ENCODE assay signal across 1 cellular context in the genomic region with DNA sequence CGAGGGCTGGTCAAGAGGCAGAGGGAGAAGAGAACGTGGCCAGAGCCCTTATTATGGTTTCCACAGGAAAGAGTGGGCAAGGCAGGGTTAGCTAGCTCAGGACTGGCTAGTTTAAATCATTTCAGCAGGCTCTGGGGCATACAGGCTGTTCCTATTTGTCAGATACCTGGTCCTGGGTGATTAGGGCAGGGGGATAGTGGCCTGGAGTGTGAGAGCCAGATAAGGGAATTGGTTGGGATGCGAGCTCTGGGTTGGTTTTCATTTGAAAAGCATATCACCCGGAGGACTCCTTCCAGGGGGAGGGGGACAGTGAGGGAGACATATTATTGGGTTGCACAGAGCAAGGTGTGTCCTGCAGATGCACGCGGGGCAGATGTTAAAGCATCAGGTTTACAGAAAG.
TF ChIP-seq lines count a peak whose summit lies in the region.

No MANE protein-coding gene starts in this region.

TF ChIP-seq in K562, 482 proteins besides CTCF, POLR2A, EP300 and RAD21 (continued from another document and continues in another):
- TF ChIP-seq NR3C1 (CRISPR knock-in tag; IDR thresholded peaks at IDR 0.05) (no peak), NCOR1 (IDR thresholded peaks at IDR 0.05) (peak; percentile 78), CCNT2 (IDR thresholded peaks at IDR 0.05; ENCODE audit: borderline replicate concordance, extremely low read depth, insufficient read length, low read depth, low read length) (peak; percentile 25), ETV6 (IDR thresholded peaks at IDR 0.05; ENCODE audit: borderline replicate concordance in 1 of 2, low read depth in 2 of 2, low read length in 1 of 2) (no peak), ETV6 (CRISPR knock-in tag; IDR thresholded peaks at IDR 0.05; ENCODE audit: borderline replicate concordance) (no peak), KAT8 (IDR thresholded peaks at IDR 0.05; ENCODE audit: low read depth) (no peak), SLC30A9 (CRISPR knock-in tag; IDR thresholded peaks at IDR 0.05) (no peak), LEF1 (IDR thresholded peaks at IDR 0.05) (no peak), MYBL2 (IDR thresholded peaks at IDR 0.05; ENCODE audit: low read depth) (peak; percentile 57), MYBL2 (CRISPR knock-in tag; IDR thresholded peaks at IDR 0.05; ENCODE audit: borderline replicate concordance) (no peak), TCF3 (CRISPR knock-in tag; IDR thresholded peaks at IDR 0.05) (peak; percentile 86), NFIC (IDR thresholded peaks at IDR 0.05) (peak; percentile 26; the same call in 1 of the 2 replicates), RCOR1 (IDR thresholded peaks at IDR 0.05; ENCODE audit: borderline replicate concordance in 1 of 2, low read depth in 2 of 2, low read length in 2 of 2) (peak in 1 of 2 experiments; percentile 58; a peak in 1 of 4 replicates), NEUROD1 (IDR thresholded peaks at IDR 0.05; ENCODE audit: borderline replicate concordance, low read depth, low read length, partially characterized antibody) (no peak), SMARCE1 (IDR thresholded peaks at IDR 0.05) (no peak), ILK (tag; IDR thresholded peaks at IDR 0.05; ENCODE audit: borderline replicate concordance, low read depth) (no peak), ZKSCAN1 (IDR thresholded peaks at IDR 0.05; ENCODE audit: low read depth, low read length) (no peak), HNRNPL (IDR thresholded peaks at IDR 0.05; ENCODE audit: low read depth, low read length) (no peak), BMI1 (IDR thresholded peaks at IDR 0.05; ENCODE audit: low read length) (no peak), HDGF (IDR thresholded peaks at IDR 0.05) (no peak), ZNF408 (CRISPR knock-in tag; IDR thresholded peaks at IDR 0.05; ENCODE audit: low read depth) (no peak), L3MBTL2 (IDR thresholded peaks at IDR 0.05) (0 out of 2 replicates have a peak, but pooled peaks have one; percentile 14), PTBP1 (IDR thresholded peaks at IDR 0.05; ENCODE audit: low read depth, low read length) (no peak), SMAD4 (CRISPR knock-in tag; conservative IDR thresholded peaks at IDR 0.05) (no peak), MTA2 (IDR thresholded peaks at IDR 0.05; ENCODE audit: low read depth) (peak; percentile 76), HEY1 (CRISPR knock-in tag; IDR thresholded peaks at IDR 0.05; ENCODE audit: borderline replicate concordance) (no peak), ARNT (IDR thresholded peaks at IDR 0.05) (no peak), ZSCAN29 (IDR thresholded peaks at IDR 0.05) (no peak), ZNF174 (CRISPR knock-in tag; IDR thresholded peaks at IDR 0.05) (no peak), TRIM24 (IDR thresholded peaks at IDR 0.05) (0 out of 4 replicates have a peak, but pooled peaks of 1 of the 2 experiments have one; percentile 34), KDM2B (CRISPR knock-in tag; IDR thresholded peaks at IDR 0.05) (no peak), CTBP1 (IDR thresholded peaks at IDR 0.05; ENCODE audit: borderline replicate concordance) (peak; percentile 46; the same call in 1 of the 2 replicates), GATA2 (CRISPR knock-in tag; IDR thresholded peaks at IDR 0.05) (0 out of 2 replicates have a peak, but pooled peaks have one; percentile 42), POLR2AphosphoS2 (IDR thresholded peaks at IDR 0.05; ENCODE audit: low read length) (no peak), DMBX1 (CRISPR knock-in tag; IDR thresholded peaks at IDR 0.05; ENCODE audit: borderline replicate concordance) (no peak), MCM5 (IDR thresholded peaks at IDR 0.05; ENCODE audit: low read depth) (no peak), ZNF431 (CRISPR knock-in tag; IDR thresholded peaks at IDR 0.05) (no peak), PHB2 (IDR thresholded peaks at IDR 0.05; ENCODE audit: low read depth) (0 out of 2 replicates have a peak, but pooled peaks have one; percentile 26), TBP (optimal IDR thresholded peaks at IDR 0.05; ENCODE audit: low read depth, low read length) (no peak), RB1 (IDR thresholded peaks at IDR 0.05; ENCODE audit: low read depth) (no peak), SRF (CRISPR knock-in tag; IDR thresholded peaks at IDR 0.05) (peak in 1 of 2 experiments; percentile 48; a peak in 1 of 4 replicates), ZNF707 (CRISPR knock-in tag; conservative IDR thresholded peaks at IDR 0.05) (no peak), TCF7L2 (IDR thresholded peaks at IDR 0.05; ENCODE audit: low read depth, low read length) (no peak), SP2 (IDR thresholded peaks at IDR 0.05; ENCODE audit: extremely low read depth, low read depth, low read length, poor library complexity, severe bottlenecking) (no peak), KLF16 (IDR thresholded peaks at IDR 0.05) (peak; percentile 29; the same call in 1 of the 2 replicates), ESRRB (CRISPR knock-in tag; IDR thresholded peaks at IDR 0.05; ENCODE audit: borderline replicate concordance) (no peak), POLR2B (IDR thresholded peaks at IDR 0.05; ENCODE audit: low read depth, partially characterized antibody) (no peak), CHD2 (IDR thresholded peaks at IDR 0.05; ENCODE audit: low read depth, low read length) (no peak), RBM17 (IDR thresholded peaks at IDR 0.05; ENCODE audit: borderline replicate concordance, low read depth, low read length) (no peak)
- TF ChIP-seq, protein P1, sequence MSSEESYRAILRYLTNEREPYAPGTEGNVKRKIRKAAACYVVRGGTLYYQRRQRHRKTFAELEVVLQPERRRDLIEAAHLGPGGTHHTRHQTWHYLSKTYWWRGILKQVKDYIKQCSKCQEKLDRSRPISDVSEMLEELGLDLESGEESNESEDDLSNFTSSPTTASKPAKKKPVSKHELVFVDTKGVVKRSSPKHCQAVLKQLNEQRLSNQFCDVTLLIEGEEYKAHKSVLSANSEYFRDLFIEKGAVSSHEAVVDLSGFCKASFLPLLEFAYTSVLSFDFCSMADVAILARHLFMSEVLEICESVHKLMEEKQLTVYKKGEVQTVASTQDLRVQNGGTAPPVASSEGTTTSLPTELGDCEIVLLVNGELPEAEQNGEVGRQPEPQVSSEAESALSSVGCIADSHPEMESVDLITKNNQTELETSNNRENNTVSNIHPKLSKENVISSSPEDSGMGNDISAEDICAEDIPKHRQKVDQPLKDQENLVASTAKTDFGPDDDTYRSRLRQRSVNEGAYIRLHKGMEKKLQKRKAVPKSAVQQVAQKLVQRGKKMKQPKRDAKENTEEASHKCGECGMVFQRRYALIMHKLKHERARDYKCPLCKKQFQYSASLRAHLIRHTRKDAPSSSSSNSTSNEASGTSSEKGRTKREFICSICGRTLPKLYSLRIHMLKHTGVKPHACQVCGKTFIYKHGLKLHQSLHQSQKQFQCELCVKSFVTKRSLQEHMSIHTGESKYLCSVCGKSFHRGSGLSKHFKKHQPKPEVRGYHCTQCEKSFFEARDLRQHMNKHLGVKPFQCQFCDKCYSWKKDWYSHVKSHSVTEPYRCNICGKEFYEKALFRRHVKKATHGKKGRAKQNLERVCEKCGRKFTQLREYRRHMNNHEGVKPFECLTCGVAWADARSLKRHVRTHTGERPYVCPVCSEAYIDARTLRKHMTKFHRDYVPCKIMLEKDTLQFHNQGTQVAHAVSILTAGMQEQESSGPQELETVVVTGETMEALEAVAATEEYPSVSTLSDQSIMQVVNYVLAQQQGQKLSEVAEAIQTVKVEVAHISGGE (CRISPR knock-in tag; IDR thresholded peaks at IDR 0.05): no peak
- TF ChIP-seq, protein P2, sequence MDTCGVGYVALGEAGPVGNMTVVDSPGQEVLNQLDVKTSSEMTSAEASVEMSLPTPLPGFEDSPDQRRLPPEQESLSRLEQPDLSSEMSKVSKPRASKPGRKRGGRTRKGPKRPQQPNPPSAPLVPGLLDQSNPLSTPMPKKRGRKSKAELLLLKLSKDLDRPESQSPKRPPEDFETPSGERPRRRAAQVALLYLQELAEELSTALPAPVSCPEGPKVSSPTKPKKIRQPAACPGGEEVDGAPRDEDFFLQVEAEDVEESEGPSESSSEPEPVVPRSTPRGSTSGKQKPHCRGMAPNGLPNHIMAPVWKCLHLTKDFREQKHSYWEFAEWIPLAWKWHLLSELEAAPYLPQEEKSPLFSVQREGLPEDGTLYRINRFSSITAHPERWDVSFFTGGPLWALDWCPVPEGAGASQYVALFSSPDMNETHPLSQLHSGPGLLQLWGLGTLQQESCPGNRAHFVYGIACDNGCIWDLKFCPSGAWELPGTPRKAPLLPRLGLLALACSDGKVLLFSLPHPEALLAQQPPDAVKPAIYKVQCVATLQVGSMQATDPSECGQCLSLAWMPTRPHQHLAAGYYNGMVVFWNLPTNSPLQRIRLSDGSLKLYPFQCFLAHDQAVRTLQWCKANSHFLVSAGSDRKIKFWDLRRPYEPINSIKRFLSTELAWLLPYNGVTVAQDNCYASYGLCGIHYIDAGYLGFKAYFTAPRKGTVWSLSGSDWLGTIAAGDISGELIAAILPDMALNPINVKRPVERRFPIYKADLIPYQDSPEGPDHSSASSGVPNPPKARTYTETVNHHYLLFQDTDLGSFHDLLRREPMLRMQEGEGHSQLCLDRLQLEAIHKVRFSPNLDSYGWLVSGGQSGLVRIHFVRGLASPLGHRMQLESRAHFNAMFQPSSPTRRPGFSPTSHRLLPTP (IDR thresholded peaks at IDR 0.05; ENCODE audit: borderline replicate concordance, extremely low read depth, insufficient read length): no peak
- TF ChIP-seq, protein P3, sequence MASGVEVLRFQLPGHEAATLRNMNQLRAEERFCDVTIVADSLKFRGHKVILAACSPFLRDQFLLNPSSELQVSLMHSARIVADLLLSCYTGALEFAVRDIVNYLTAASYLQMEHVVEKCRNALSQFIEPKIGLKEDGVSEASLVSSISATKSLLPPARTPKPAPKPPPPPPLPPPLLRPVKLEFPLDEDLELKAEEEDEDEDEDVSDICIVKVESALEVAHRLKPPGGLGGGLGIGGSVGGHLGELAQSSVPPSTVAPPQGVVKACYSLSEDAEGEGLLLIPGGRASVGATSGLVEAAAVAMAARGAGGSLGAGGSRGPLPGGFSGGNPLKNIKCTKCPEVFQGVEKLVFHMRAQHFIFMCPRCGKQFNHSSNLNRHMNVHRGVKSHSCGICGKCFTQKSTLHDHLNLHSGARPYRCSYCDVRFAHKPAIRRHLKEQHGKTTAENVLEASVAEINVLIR (CRISPR knock-in tag; IDR thresholded peaks at IDR 0.05): no peak
- TF ChIP-seq, protein P4, sequence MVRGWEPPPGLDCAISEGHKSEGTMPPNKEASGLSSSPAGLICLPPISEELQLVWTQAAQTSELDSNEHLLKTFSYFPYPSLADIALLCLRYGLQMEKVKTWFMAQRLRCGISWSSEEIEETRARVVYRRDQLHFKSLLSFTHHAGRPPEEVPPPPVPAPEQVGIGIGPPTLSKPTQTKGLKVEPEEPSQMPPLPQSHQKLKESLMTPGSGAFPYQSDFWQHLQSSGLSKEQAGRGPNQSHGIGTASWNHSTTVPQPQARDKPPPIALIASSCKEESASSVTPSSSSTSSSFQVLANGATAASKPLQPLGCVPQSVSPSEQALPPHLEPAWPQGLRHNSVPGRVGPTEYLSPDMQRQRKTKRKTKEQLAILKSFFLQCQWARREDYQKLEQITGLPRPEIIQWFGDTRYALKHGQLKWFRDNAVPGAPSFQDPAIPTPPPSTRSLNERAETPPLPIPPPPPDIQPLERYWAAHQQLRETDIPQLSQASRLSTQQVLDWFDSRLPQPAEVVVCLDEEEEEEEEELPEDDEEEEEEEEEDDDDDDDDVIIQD (CRISPR knock-in tag; IDR thresholded peaks at IDR 0.05): no peak
- TF ChIP-seq, protein P5, sequence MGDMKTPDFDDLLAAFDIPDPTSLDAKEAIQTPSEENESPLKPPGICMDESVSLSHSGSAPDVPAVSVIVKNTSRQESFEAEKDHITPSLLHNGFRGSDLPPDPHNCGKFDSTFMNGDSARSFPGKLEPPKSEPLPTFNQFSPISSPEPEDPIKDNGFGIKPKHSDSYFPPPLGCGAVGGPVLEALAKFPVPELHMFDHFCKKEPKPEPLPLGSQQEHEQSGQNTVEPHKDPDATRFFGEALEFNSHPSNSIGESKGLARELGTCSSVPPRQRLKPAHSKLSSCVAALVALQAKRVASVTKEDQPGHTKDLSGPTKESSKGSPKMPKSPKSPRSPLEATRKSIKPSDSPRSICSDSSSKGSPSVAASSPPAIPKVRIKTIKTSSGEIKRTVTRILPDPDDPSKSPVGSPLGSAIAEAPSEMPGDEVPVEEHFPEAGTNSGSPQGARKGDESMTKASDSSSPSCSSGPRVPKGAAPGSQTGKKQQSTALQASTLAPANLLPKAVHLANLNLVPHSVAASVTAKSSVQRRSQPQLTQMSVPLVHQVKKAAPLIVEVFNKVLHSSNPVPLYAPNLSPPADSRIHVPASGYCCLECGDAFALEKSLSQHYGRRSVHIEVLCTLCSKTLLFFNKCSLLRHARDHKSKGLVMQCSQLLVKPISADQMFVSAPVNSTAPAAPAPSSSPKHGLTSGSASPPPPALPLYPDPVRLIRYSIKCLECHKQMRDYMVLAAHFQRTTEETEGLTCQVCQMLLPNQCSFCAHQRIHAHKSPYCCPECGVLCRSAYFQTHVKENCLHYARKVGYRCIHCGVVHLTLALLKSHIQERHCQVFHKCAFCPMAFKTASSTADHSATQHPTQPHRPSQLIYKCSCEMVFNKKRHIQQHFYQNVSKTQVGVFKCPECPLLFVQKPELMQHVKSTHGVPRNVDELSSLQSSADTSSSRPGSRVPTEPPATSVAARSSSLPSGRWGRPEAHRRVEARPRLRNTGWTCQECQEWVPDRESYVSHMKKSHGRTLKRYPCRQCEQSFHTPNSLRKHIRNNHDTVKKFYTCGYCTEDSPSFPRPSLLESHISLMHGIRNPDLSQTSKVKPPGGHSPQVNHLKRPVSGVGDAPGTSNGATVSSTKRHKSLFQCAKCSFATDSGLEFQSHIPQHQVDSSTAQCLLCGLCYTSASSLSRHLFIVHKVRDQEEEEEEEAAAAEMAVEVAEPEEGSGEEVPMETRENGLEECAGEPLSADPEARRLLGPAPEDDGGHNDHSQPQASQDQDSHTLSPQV (IDR thresholded peaks at IDR 0.05): no peak
- TF ChIP-seq, protein P6, sequence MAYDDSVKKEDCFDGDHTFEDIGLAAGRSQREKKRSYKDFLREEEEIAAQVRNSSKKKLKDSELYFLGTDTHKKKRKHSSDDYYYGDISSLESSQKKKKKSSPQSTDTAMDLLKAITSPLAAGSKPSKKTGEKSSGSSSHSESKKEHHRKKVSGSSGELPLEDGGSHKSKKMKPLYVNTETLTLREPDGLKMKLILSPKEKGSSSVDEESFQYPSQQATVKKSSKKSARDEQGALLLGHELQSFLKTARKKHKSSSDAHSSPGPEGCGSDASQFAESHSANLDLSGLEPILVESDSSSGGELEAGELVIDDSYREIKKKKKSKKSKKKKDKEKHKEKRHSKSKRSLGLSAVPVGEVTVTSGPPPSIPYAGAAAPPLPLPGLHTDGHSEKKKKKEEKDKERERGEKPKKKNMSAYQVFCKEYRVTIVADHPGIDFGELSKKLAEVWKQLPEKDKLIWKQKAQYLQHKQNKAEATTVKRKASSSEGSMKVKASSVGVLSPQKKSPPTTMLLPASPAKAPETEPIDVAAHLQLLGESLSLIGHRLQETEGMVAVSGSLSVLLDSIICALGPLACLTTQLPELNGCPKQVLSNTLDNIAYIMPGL (CRISPR knock-in tag; IDR thresholded peaks at IDR 0.05): no peak
- TF ChIP-seq, protein P7, sequence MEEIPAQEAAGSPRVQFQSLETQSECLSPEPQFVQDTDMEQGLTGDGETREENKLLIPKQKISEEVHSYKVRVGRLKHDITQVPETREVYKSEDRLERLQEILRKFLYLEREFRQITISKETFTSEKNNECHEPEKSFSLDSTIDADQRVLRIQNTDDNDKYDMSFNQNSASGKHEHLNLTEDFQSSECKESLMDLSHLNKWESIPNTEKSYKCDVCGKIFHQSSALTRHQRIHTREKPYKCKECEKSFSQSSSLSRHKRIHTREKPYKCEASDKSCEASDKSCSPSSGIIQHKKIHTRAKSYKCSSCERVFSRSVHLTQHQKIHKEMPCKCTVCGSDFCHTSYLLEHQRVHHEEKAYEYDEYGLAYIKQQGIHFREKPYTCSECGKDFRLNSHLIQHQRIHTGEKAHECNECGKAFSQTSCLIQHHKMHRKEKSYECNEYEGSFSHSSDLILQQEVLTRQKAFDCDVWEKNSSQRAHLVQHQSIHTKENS (CRISPR knock-in tag; IDR thresholded peaks at IDR 0.05): no peak
